ENCODE assay signal across 18 cellular contexts in the genomic region with DNA sequence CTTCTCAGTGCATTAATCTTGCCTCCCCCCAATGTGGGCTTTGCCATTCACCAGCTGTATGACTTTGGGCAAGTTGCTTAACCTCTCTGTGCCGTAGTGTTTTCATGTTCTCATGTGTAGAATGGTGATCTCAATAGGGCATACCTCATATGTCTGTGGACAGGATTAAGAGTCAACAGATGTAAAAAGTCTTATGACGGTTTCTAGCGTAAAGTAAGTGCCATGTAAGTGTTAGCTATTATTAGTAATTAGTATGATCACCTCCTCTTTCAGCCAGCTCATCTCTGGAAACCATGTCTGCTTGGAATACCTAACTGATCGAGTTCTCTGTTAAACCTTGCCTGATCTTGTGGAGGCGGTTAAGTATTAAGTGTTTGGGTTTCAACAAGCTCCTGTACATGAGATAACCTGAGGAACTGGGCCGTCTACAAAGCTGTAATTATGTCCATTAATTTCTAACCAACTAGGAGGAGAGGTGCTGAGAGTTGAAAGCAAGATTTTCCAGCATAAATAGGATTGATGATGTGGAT.
DNase-seq lines count a peak whose midpoint lies in the region; ATAC-seq and TF ChIP-seq lines count a peak whose summit lies in the region.
"Had no signal": no experiment of that assay in that cellular context is flagged by ENCODE, and none has a peak within 500 bp of the region (broad histone marks: within the 10 kb centered on the region; RNA-seq: fewer than 3 reads in every experiment).

No MANE protein-coding gene starts in this region.

- H3K4me3 ChIP-seq in endodermal cell (ENCODE audit: low read length), result no peak overlapping the region
- no peak overlapping the region for H3K4me3 ChIP-seq in lower leg skin (ENCODE audit: low read depth, poor library complexity, severe bottlenecking)
- H3K4me3 ChIP-seq: skin epidermis, tibial artery had no signal

- no peak overlapping the region for H3K9ac ChIP-seq in endodermal cell (ENCODE audit: extremely low read depth, low read length, poor library complexity, severe bottlenecking)

- peaks cover 2% of the 10 kb centered on the region for H3K9me3 Mint-ChIP-seq in endodermal cell
- H3K9me3 Mint-ChIP-seq in stimulated activated memory B cell treated with anti-CD40 and anti-IgM and Interleukin-4, amounts not matched to agents 10 μg/mL and 1 μg/mL and 100 μg/mL, for 72 hours, result peaks cover 3% of the 10 kb centered on the region
- no peaks in the 10 kb centered on the region for H3K9me3 Mint-ChIP-seq in activated CD4-positive, alpha-beta T cell treated with anti-CD3 and anti-CD28 coated beads for 36 hours (ENCODE audit: low read depth)
- H3K9me3 Mint-ChIP-seq: activated T-cell treated with anti-CD3 and anti-CD28 coated beads, Interleukin-2, amount 50 U/mL, for 72 hours had no signal

- TF ChIP-seq CTCF in endodermal cell (conservative IDR thresholded peaks at IDR 0.05), result no peak
- TF ChIP-seq CTCF in lower leg skin (IDR thresholded peaks at IDR 0.05), result no peak

- POLR2A ChIA-PET in activated CD4-positive, alpha-beta T cell treated with anti-CD3 and anti-CD28 coated beads for 36 hours (lab: Charles Lee), result interaction anchor here (1.1 kb wide), 1 partner anchor 32 kb away, joined by 10 read pairs; no protein-coding TSS in a partner anchor

- H3K9me3 ChIP-seq in endodermal cell (ENCODE audit: control insufficient read depth, low read length), result no peaks in the 10 kb centered on the region
- H3K9me3 ChIP-seq: tibial artery had no signal

- no peaks in the 10 kb centered on the region for H3K27me3 ChIP-seq in endodermal cell (ENCODE audit: control insufficient read depth, insufficient read depth, low read length, poor library complexity, severe bottlenecking)
- H3K27me3 ChIP-seq: tibial artery had no signal

- no peak overlapping the region for H3K27ac ChIP-seq in endodermal cell (ENCODE audit: low read depth, low read length)

- peak; percentile 42 to 44 for ATAC-seq in activated CD4-positive, CD25-positive, alpha-beta regulatory T cell treated with anti-CD3 and anti-CD28 coated beads, Interleukin-2, amount 50 U/mL, for 24 hours
- ATAC-seq in HG03097 (IDR thresholded peaks at IDR 0.05; ENCODE audit: low FRiP score, unreplicated experiment), result peak; percentile 31
- ATAC-seq in stimulated activated memory B cell treated with anti-CD40 and anti-IgM and Interleukin-4, amounts not matched to agents 10 μg/mL and 1 μg/mL and 100 μg/mL, for 72 hours, result no peak
- no peak for ATAC-seq in activated CD4-positive, alpha-beta T cell treated with anti-CD3 and anti-CD28 coated beads for 36 hours
- ATAC-seq: activated T-cell treated with anti-CD3 and anti-CD28 coated beads, Interleukin-2, amount 50 U/mL, for 72 hours had no signal

- no peaks in the 10 kb centered on the region for H3K4me1 ChIP-seq in endodermal cell (ENCODE audit: control insufficient read depth, insufficient read depth, low read length)

- no peak for TF ChIP-seq POLR2A in lower leg skin (IDR thresholded peaks at IDR 0.05)

- CTCF ChIA-PET in activated CD4-positive, alpha-beta T cell treated with anti-CD3 and anti-CD28 coated beads for 36 hours (lab: Charles Lee), result interaction anchor here (0.7 to 11.6 kb wide), 3 partner anchors 10 to 49 kb away, joined by 3 to 191 read pairs (median 5); no protein-coding TSS in a partner anchor

- H3K27ac Mint-ChIP-seq in endodermal cell, result no peak overlapping the region
- H3K27ac Mint-ChIP-seq in stimulated activated memory B cell treated with anti-CD40 and anti-IgM and Interleukin-4, amounts not matched to agents 10 μg/mL and 1 μg/mL and 100 μg/mL, for 72 hours, result peak overlapping the region; percentile 74
- H3K27ac Mint-ChIP-seq in activated CD4-positive, alpha-beta T cell treated with anti-CD3 and anti-CD28 coated beads for 36 hours, result no peak overlapping the region
- H3K27ac Mint-ChIP-seq: activated T-cell treated with anti-CD3 and anti-CD28 coated beads, Interleukin-2, amount 50 U/mL, for 72 hours had no signal

- H3K4me3 Mint-ChIP-seq in endodermal cell, result no peak overlapping the region
- no peak overlapping the region for H3K4me3 Mint-ChIP-seq in stimulated activated memory B cell treated with anti-CD40 and anti-IgM and Interleukin-4, amounts not matched to agents 10 μg/mL and 1 μg/mL and 100 μg/mL, for 72 hours
- no peak overlapping the region for H3K4me3 Mint-ChIP-seq in activated CD4-positive, alpha-beta T cell treated with anti-CD3 and anti-CD28 coated beads for 36 hours

- no peaks in the 10 kb centered on the region for H3K36me3 ChIP-seq in endodermal cell (ENCODE audit: control insufficient read depth, insufficient read depth, low read length)

- no peaks in the 10 kb centered on the region for H3K36me3 Mint-ChIP-seq in endodermal cell (ENCODE audit: low read depth)
- H3K36me3 Mint-ChIP-seq in stimulated activated memory B cell treated with anti-CD40 and anti-IgM and Interleukin-4, amounts not matched to agents 10 μg/mL and 1 μg/mL and 100 μg/mL, for 72 hours, result no peaks in the 10 kb centered on the region
- peaks cover 6% of the 10 kb centered on the region for H3K36me3 Mint-ChIP-seq in activated CD4-positive, alpha-beta T cell treated with anti-CD3 and anti-CD28 coated beads for 36 hours (ENCODE audit: low read depth)

- peaks cover 13% of the 10 kb centered on the region for H3K27me3 Mint-ChIP-seq in endodermal cell (ENCODE audit: insufficient read depth)
- H3K27me3 Mint-ChIP-seq in stimulated activated memory B cell treated with anti-CD40 and anti-IgM and Interleukin-4, amounts not matched to agents 10 μg/mL and 1 μg/mL and 100 μg/mL, for 72 hours, result no peaks in the 10 kb centered on the region
- H3K27me3 Mint-ChIP-seq in activated CD4-positive, alpha-beta T cell treated with anti-CD3 and anti-CD28 coated beads for 36 hours, result no peaks in the 10 kb centered on the region

- 99 to 100% methylated on average over 3 to 6 of the region's 6 CpGs for WGBS in endodermal cell (ENCODE audit: insufficient coverage in 1 of 2, insufficient read length in 1 of 2), 2 experiments
- WGBS in lower leg skin, 2 donors, result 68 to 72% methylated on average over 6 of the region's 6 CpGs

- no peak for DNase-seq in activated CD4-positive, CD25-positive, alpha-beta regulatory T cell treated with anti-CD3 and anti-CD28 coated beads, Interleukin-2, amount 50 U/mL, for 72 hours
- peak; percentile 20 for DNase-seq in endodermal cell
- no peak for DNase-seq in lower leg skin (ENCODE audit: low spot score in 2 of 2)
- no peak for DNase-seq in nucleus accumbens (lab: John Stamatoyannopoulos, UW)
- no peak for DNase-seq in activated CD4-positive, alpha-beta T cell treated with anti-CD3 and anti-CD28 coated beads for 36 hours
- DNase-seq: 8988T; activated CD4-positive, CD25-positive, alpha-beta regulatory T cell; activated T-cell treated with anti-CD3 and anti-CD28 coated beads, Interleukin-2, amount 50 U/mL, for 72 hours; aorta; DMS 273 treated with DMSO at 0.1 percent for 48 hours; kidney; NCI-H2029 treated with DMSO at 0.1 percent for 48 hours; SIG-M5; tibial artery had no signal

- peaks cover 10% of the 10 kb centered on the region for H3K4me1 Mint-ChIP-seq in endodermal cell
- H3K4me1 Mint-ChIP-seq in stimulated activated memory B cell treated with anti-CD40 and anti-IgM and Interleukin-4, amounts not matched to agents 10 μg/mL and 1 μg/mL and 100 μg/mL, for 72 hours, result peaks cover 51% of the 10 kb centered on the region
- peaks cover 45% of the 10 kb centered on the region for H3K4me1 Mint-ChIP-seq in activated CD4-positive, alpha-beta T cell treated with anti-CD3 and anti-CD28 coated beads for 36 hours

- intact Hi-C loops in lower leg skin (cut with DNase I; ENCODE audit: low total_unique reads), result no loop called here
- intact Hi-C loops in activated CD4-positive, alpha-beta T cell treated with anti-CD3 and anti-CD28 coated beads for 36 hours (cut with DNase I, micrococcal nuclease), result no loop called here

Comparison
In these comparisons a context has a peak if more than half of its experiments do, and no peak if none do; other contexts are left out.
1. ATAC-seq: peak in activated CD4-positive, CD25-positive, alpha-beta regulatory T cell treated with anti-CD3 and anti-CD28 coated beads, Interleukin-2, amount 50 U/mL, for 24 hours (2 of 2) and HG03097 (single experiment); none in stimulated activated memory B cell treated with anti-CD40 and anti-IgM and Interleukin-4, amounts not matched to agents 10 μg/mL and 1 μg/mL and 100 μg/mL, for 72 hours (single experiment) and activated CD4-positive, alpha-beta T cell treated with anti-CD3 and anti-CD28 coated beads for 36 hours (single experiment).